Comparison of ENCODE assay signal across 21 cellular contexts in genomic region chr5:93735378-93735777, GRCh38. TPM values are rescaled to one million over a fixed set of nuclear protein-coding genes. Genes with fewer than 3 reads are reported as not detected.
DNase-seq lines count a peak whose midpoint lies in the region; ATAC-seq, FAIRE-seq and TF ChIP-seq lines count a peak whose summit lies in the region.
"Had no signal": no experiment of that assay in that cellular context is flagged by ENCODE, and none has a peak within 500 bp of the region (broad histone marks: within the 10 kb centered on the region; RNA-seq: fewer than 3 reads in every experiment).

No MANE protein-coding gene starts in this region.

- H3K36me3 ChIP-seq in endothelial cell of umbilical vein (ENCODE audit: control insufficient read depth in 2 of 2, extremely low read depth in 1 of 2, insufficient read depth in 2 of 2, low read length in 2 of 2) (no peaks in the 10 kb centered on the region), mesenchymal stem cell (ENCODE audit: control insufficient read depth in 1 of 2, insufficient read depth in 2 of 2, low read depth in 1 of 2, low read length in 2 of 2) (no peaks in the 10 kb centered on the region), HepG2 (replicated peaks in 1 of 2; ENCODE audit: control insufficient read depth in 1 of 2, insufficient read depth in 2 of 2, low read length in 2 of 2) (no peaks in the 10 kb centered on the region)

- CTCF ChIA-PET in endothelial cell of umbilical vein (lab: Charles Lee) (interaction anchor here (0.8 to 2.5 kb wide), 8 partner anchors 10 to 105 kb away, joined by 3 to 19 read pairs (median 3); no protein-coding TSS in a partner anchor), HepG2 (lab: Yijun Ruan, JAX; ENCODE audit: low intra/inter-chr PET ratio, low total read pairs) (no interaction called here)

- H3K79me1 ChIP-seq in mesenchymal stem cell (replicated peaks; ENCODE audit: low read length, poor library complexity, severe bottlenecking) = no peaks in the 10 kb centered on the region

- BruUV-seq in endothelial cell of umbilical vein (replicated peaks; lab: Mats Ljungman, UMichigan) (no TSS peak), HepG2 (replicated peaks; lab: Mats Ljungman, UMichigan) (no TSS peak)

- H3K18ac ChIP-seq in mesenchymal stem cell (ENCODE audit: low read depth in 1 of 2, low read length in 2 of 2) = no peak overlapping the region

- POLR2A ChIA-PET in endothelial cell of umbilical vein (lab: Charles Lee) (no interaction called here), HepG2 (lab: Yijun Ruan, JAX) (no interaction called here)

- H3K9me1 ChIP-seq in endothelial cell of umbilical vein (replicated peaks; ENCODE audit: control insufficient read depth, extremely low read depth, insufficient read depth, low read length) = no peaks in the 10 kb centered on the region

- intact Hi-C loops in endothelial cell of umbilical vein (cut with micrococcal nuclease) = no loop called here
- intact Hi-C loops in HepG2 (cut with micrococcal nuclease; ENCODE audit: unreplicated experiment) = no loop called here

- H3K4ac ChIP-seq in mesenchymal stem cell (ENCODE audit: low read depth in 1 of 2, low read length in 2 of 2) = no peak overlapping the region

- H3K9ac ChIP-seq in endothelial cell of umbilical vein (replicated peaks; ENCODE audit: extremely low read depth, insufficient read depth, low read length) (no peak overlapping the region), mesenchymal stem cell (ENCODE audit: low read length) (no peak overlapping the region), HepG2 (ENCODE audit: insufficient read depth, low read depth, low read length) (no peak overlapping the region)

- no peak for TF ChIP-seq POLR2A in endothelial cell of umbilical vein (IDR thresholded peaks at IDR 0.05; ENCODE audit: low read depth, low read length)
- TF ChIP-seq POLR2A in HepG2 (IDR thresholded peaks at IDR 0.05; ENCODE audit: insufficient read depth in 1 of 2, low read depth in 2 of 2, low read length in 2 of 2) = no peak

- peak; percentile 60 for FAIRE-seq in D721Med (lab: Jason Lieb, UNC)
- peak; percentile 76 for FAIRE-seq in endothelial cell of umbilical vein (lab: Jason Lieb, UNC)
- FAIRE-seq in HepG2 (lab: Jason Lieb, UNC) = no peak
- FAIRE-seq: urothelium cell line had no signal

- TF ChIP-seq CTCF in D721Med (IDR thresholded peaks at IDR 0.05; ENCODE audit: insufficient read depth, missing control alignments) (no peak), endothelial cell of umbilical vein (IDR thresholded peaks at IDR 0.05; ENCODE audit: extremely low read depth in 1 of 2, insufficient read depth in 1 of 2, low read depth in 1 of 2, low read length in 2 of 2) (no peak), omental fat pad (IDR thresholded peaks at IDR 0.05) (no peak), HepG2 (CRISPR knock-in tag; IDR thresholded peaks at IDR 0.05) (no peak)

- WGBS in mesenchymal stem cell = 57% methylated on average over 1 of the region's 1 CpG
- WGBS in HepG2 (ENCODE audit: low lambda C conversion rate) = 100% methylated on average over 1 of the region's 1 CpG

- dilution Hi-C loops in endothelial cell of umbilical vein (cut with MboI; ENCODE audit: extremely low pct_ligation_motif_present, low sequenced_read_pairs) = no loop called here

- no peak overlapping the region for H3K4me3 ChIP-seq in endothelial cell of umbilical vein (replicated peaks in 1 of 3; ENCODE audit: insufficient read depth in 1 of 3, low read depth in 1 of 3, low read length in 3 of 3)
- no peak overlapping the region for H3K4me3 ChIP-seq in mesenchymal stem cell (ENCODE audit: insufficient read depth in 1 of 2, low read depth in 1 of 2, low read length in 2 of 2)
- H3K4me3 ChIP-seq in HepG2 (replicated peaks in 1 of 3; ENCODE audit: insufficient read depth in 1 of 3, low read depth in 2 of 3, low read length in 3 of 3) = no peak overlapping the region

- no peak overlapping the region for H2BK120ac ChIP-seq in mesenchymal stem cell (ENCODE audit: low read depth, low read length)

- H3K27ac ChIP-seq in endothelial cell of umbilical vein (ENCODE audit: insufficient read depth, low read depth, low read length) = no peak overlapping the region
- no peak overlapping the region for H3K27ac ChIP-seq in mesenchymal stem cell (ENCODE audit: low read length, poor library complexity, severe bottlenecking)
- no peak overlapping the region for H3K27ac ChIP-seq in HepG2 (ENCODE audit: extremely low read length, insufficient read depth, low read length)
- H3K27ac ChIP-seq: C4-2B had no signal

- H3K4me2 ChIP-seq in endothelial cell of umbilical vein (ENCODE audit: insufficient read depth, low read length) (no peak overlapping the region), mesenchymal stem cell (ENCODE audit: low read length, poor library complexity, severe bottlenecking) (no peak overlapping the region), HepG2 (ENCODE audit: low read depth, low read length) (no peak overlapping the region)

- in situ Hi-C loops in HepG2 (cut with HindIII; ENCODE audit: extremely low pct_ligation_motif_present, low pct_unique_long_range_greater_than_20kb) = no loop called here

- H4K20me1 ChIP-seq in endothelial cell of umbilical vein (replicated peaks; ENCODE audit: control insufficient read depth, extremely low read depth, insufficient read depth, low read length) = no peaks in the 10 kb centered on the region
- H4K20me1 ChIP-seq in HepG2 (ENCODE audit: insufficient read depth, low read length) = no peaks in the 10 kb centered on the region

- no peak overlapping the region for H4K8ac ChIP-seq in mesenchymal stem cell (ENCODE audit: low read length)

- no peak for DNase-seq in D721Med (ENCODE audit: insufficient read length, low spot score)
- DNase-seq in NCI-H2029 (lab: John Stamatoyannopoulos, UW) = peak; percentile 9
- peak; percentile 87 for DNase-seq in endothelial cell of umbilical vein (ENCODE audit: low read depth, low spot score)
- DNase-seq in mesenchymal stem cell = peak; percentile 30
- DNase-seq in mucosa of gallbladder (ENCODE audit: low spot score) = no peak
- DNase-seq in omental fat pad (ENCODE audit: low spot score) = no peak
- DNase-seq in SK-N-DZ (ENCODE audit: low spot score) = no peak
- DNase-seq in HepG2 (ENCODE audit: low spot score) = no peak
- DNase-seq: activated CD4-positive, CD25-positive, alpha-beta regulatory T cell treated with anti-CD3 and anti-CD28 coated beads, Interleukin-2, amount 50 U/mL, for 72 hours; activated CD8-positive, alpha-beta T cell treated with anti-CD3 and anti-CD28 coated beads, Interleukin-2, amount 10 ng/mL, durations not matched to agents 7 days and 5 days; activated naive CD4-positive, alpha-beta T cell; erythroblast; left colon; NCI-H1048; NCI-H2081 treated with DMSO at 0.1 percent for 48 hours; NK-92 treated with Interleukin-12 subunit alpha and Interleukin-12 subunit beta, amount 100 ng/mL, for 24 hours; SHP77 treated with DMSO at 0.1 percent for 48 hours had no signal

- H3K14ac ChIP-seq in mesenchymal stem cell (ENCODE audit: low read length in 2 of 2) = no peak overlapping the region

- ATAC-seq in omental fat pad (ENCODE audit: low FRiP score) (no peak), HepG2 (no peak)
- ATAC-seq: activated CD8-positive, alpha-beta T cell treated with anti-CD3 and anti-CD28 coated beads, Interleukin-2, amount 10 ng/mL, durations not matched to agents 7 days and 5 days; left colon; natural killer cell treated with Interleukin-12 subunit alpha and Interleukin-12 subunit beta and Interleukin-15 and Interleukin-18, amount 100 ng/mL, for 72 hours; sciatic nerve had no signal

- no peak overlapping the region for H2BK15ac ChIP-seq in mesenchymal stem cell (ENCODE audit: low read depth, poor library complexity, severe bottlenecking)

- TF ChIP-seq EP300 in HepG2 (IDR thresholded peaks at IDR 0.05; ENCODE audit: low read depth in 2 of 2, low read length in 2 of 2) (no peak), HepG2 (CRISPR knock-in tag; IDR thresholded peaks at IDR 0.05; ENCODE audit: borderline replicate concordance) (no peak)

- TF ChIP-seq RAD21 in HepG2 (CRISPR knock-in tag; IDR thresholded peaks at IDR 0.05) = no peak

- no peak overlapping the region for H4K91ac ChIP-seq in mesenchymal stem cell (ENCODE audit: low read length)

- H2AFZ ChIP-seq in endothelial cell of umbilical vein (ENCODE audit: low read depth, low read length) (no peak overlapping the region), mesenchymal stem cell (ENCODE audit: low read depth, low read length) (no peak overlapping the region), HepG2 (ENCODE audit: low read length) (no peak overlapping the region)

- H3K4me1 ChIP-seq in endothelial cell of umbilical vein (ENCODE audit: control insufficient read depth, extremely low read depth, insufficient read depth, low read length) = peaks cover 7% of the 10 kb centered on the region
- H3K4me1 ChIP-seq in mesenchymal stem cell (ENCODE audit: control insufficient read depth, insufficient read depth, low read depth, low read length) = no peaks in the 10 kb centered on the region
- H3K4me1 ChIP-seq in HepG2 (ENCODE audit: insufficient read depth, low read length) = peaks cover 6% of the 10 kb centered on the region

- H2BK12ac ChIP-seq in mesenchymal stem cell (ENCODE audit: low read length in 2 of 2) = no peak overlapping the region

- H3K23ac ChIP-seq in mesenchymal stem cell (ENCODE audit: low read length in 2 of 2) = no peak overlapping the region

- H3K79me2 ChIP-seq in endothelial cell of umbilical vein (ENCODE audit: control insufficient read depth, insufficient read depth, low read length) = no peaks in the 10 kb centered on the region
- H3K79me2 ChIP-seq in HepG2 (ENCODE audit: insufficient read depth, low read length) = no peaks in the 10 kb centered on the region

- no peak overlapping the region for H2AK5ac ChIP-seq in mesenchymal stem cell (ENCODE audit: low read length, severe bottlenecking)

- H3K27me3 ChIP-seq in endothelial cell of umbilical vein (ENCODE audit: control insufficient read depth in 2 of 2, insufficient read depth in 2 of 2, low read length in 2 of 2) = no peaks in the 10 kb centered on the region
- H3K27me3 ChIP-seq in mesenchymal stem cell (ENCODE audit: control insufficient read depth in 1 of 2, insufficient read depth in 1 of 2, low read length in 2 of 2) = no peaks in the 10 kb centered on the region
- no peaks in the 10 kb centered on the region for H3K27me3 ChIP-seq in HepG2 (ENCODE audit: control insufficient read depth in 1 of 2, insufficient read depth in 2 of 2, low read length in 2 of 2)

- H3K9me3 ChIP-seq in endothelial cell of umbilical vein (replicated peaks; ENCODE audit: control insufficient read depth, insufficient read depth, low read length) (no peaks in the 10 kb centered on the region), mesenchymal stem cell (ENCODE audit: control insufficient read depth, low read length) (no peaks in the 10 kb centered on the region), HepG2 (ENCODE audit: low read length) (no peaks in the 10 kb centered on the region)

- H2BK5ac ChIP-seq in mesenchymal stem cell (ENCODE audit: low read depth, low read length, poor library complexity, severe bottlenecking) = no peak overlapping the region

RNA-seq across cellular contexts. Expression of gene POU5F2, which starts 6.0 kb away (rescaled TPM):
- total RNA-seq in endothelial cell of umbilical vein (1.2 TPM in 2 replicates), mucosa of gallbladder (1.0 TPM), omental fat pad (1 to 10 TPM; 3.0 to 6.5 (median 3.4) TPM), HepG2 (2016; rRNA removed; fragmentation: Illumina TruSeq; extraction: Trizol) (0.10 and 0.38 TPM in 2 replicates)
- polyA plus RNA-seq in endothelial cell of umbilical vein (0.11 and 0.14 TPM in 2 replicates), HepG2 (2011; rRNA removed) (0.09 and 0.13 TPM in 2 replicates)
- polyA plus RNA-seq in endothelial cell of umbilical vein (2011; cell fraction: cytosol; rRNA removed) = 0.01 TPM in 2 replicates
- polyA plus RNA-seq in endothelial cell of umbilical vein (2011; cell fraction: nucleus; rRNA removed) = 2.8 and 2.9 TPM in 2 replicates
- polyA plus RNA-seq in endothelial cell of umbilical vein (2012) = 0.03 and 0.04 TPM in 2 replicates
- 3.6 and 3.7 TPM in 2 replicates for polyA minus RNA-seq in endothelial cell of umbilical vein
- polyA minus RNA-seq in endothelial cell of umbilical vein (2011; cell fraction: cytosol; rRNA and poly(A)+ RNA removed) = 0.10 TPM
- 26.7 and 37.0 TPM in 2 replicates for polyA minus RNA-seq in endothelial cell of umbilical vein (2011; cell fraction: nucleus; rRNA and poly(A)+ RNA removed)
- not detected for polyA plus RNA-seq in mesenchymal stem cell (2013, experiment 1 of 2)
- under 0.01 TPM for polyA plus RNA-seq in mesenchymal stem cell (2013, experiment 2 of 2)
- polyA plus RNA-seq in SK-N-DZ (2014; cell fraction: cytosol; rRNA removed) = not detected in 2 replicates
- polyA plus RNA-seq in SK-N-DZ (2014; cell fraction: nucleus; rRNA removed) = 0.05 and 0.30 TPM in 2 replicates
- total RNA-seq in HepG2 (2016; cell fraction: cytosol; rRNA removed; fragmentation: Illumina TruSeq; extraction: Trizol; ENCODE audit: low read depth) = not detected in 2 replicates
- 0.12 and 0.35 TPM in 2 replicates for total RNA-seq in HepG2 (2016; cell fraction: insoluble cytoplasmic fraction; rRNA removed; fragmentation: Illumina TruSeq; extraction: Trizol)
- total RNA-seq in HepG2 (2016; cell fraction: membrane; rRNA removed; fragmentation: Illumina TruSeq; extraction: Trizol) = 0.03 TPM in 1 of 2 replicates, not detected in the other
- 2.4 and 2.5 TPM in 2 replicates for total RNA-seq in HepG2 (2016; cell fraction: nucleus; rRNA removed; fragmentation: Illumina TruSeq; extraction: Trizol)
- 0.01 TPM in 1 of 2 replicates, not detected in the other for polyA plus RNA-seq in HepG2 (2011; cell fraction: cytosol; rRNA removed)
- polyA plus RNA-seq in HepG2 (2011; cell fraction: nucleus; rRNA removed) = 0.74 and 1.0 TPM in 2 replicates
- polyA plus RNA-seq in HepG2 (2012) = 0.04 TPM in 1 of 2 replicates, not detected in the other
- not detected in 2 replicates for polyA plus RNA-seq in HepG2 (2016; cell fraction: cytosol; fragmentation: Illumina TruSeq; extraction: Trizol; ENCODE audit: low read depth)
- polyA plus RNA-seq in HepG2 (2016; cell fraction: insoluble cytoplasmic fraction; fragmentation: Illumina TruSeq; extraction: Trizol; ENCODE audit: low read depth) = not detected in 2 replicates
- not detected in 2 replicates for polyA plus RNA-seq in HepG2 (2016; cell fraction: membrane; fragmentation: Illumina TruSeq; extraction: Trizol; ENCODE audit: low read depth)
- 0.11 TPM in 1 of 2 replicates, not detected in the other for polyA plus RNA-seq in HepG2 (2016; cell fraction: nucleus; fragmentation: Illumina TruSeq; extraction: Trizol; ENCODE audit: insufficient read depth, low read depth)
- polyA minus RNA-seq in HepG2 (2011; rRNA and poly(A)+ RNA removed; ENCODE audit: low replicate concordance) = 1.6 and 1.9 TPM in 2 replicates
- polyA minus RNA-seq in HepG2 (2011; cell fraction: cytosol; rRNA and poly(A)+ RNA removed) = 0.09 and 0.10 TPM in 2 replicates
- polyA minus RNA-seq in HepG2 (2011; cell fraction: nucleus; rRNA and poly(A)+ RNA removed) = 17.4 and 20.1 TPM in 2 replicates

Comparison
In these comparisons a context has a peak if more than half of its experiments do, and no peak if none do; other contexts are left out.
1. DNase-seq: peak in NCI-H2029 (single experiment), endothelial cell of umbilical vein (single experiment) and mesenchymal stem cell (single experiment); none in D721Med (single experiment), mucosa of gallbladder (single experiment), omental fat pad (single experiment), SK-N-DZ (single experiment) and HepG2 (single experiment).